ENCODE assay signal across 33 cellular contexts in genomic region chr11:92688416-92688815, GRCh38.
"Had no signal": no experiment of that assay in that cellular context is flagged by ENCODE, and none has a peak within 500 bp of the region (broad histone marks: within the 10 kb centered on the region; RNA-seq: fewer than 3 reads in every experiment).

No MANE protein-coding gene starts in this region.

- H3K36me3 ChIP-seq: MG63 had no signal

- H3K27me3 ChIP-seq: MG63 had no signal

- DNase-seq: Karpas-422, Kasumi-1, MG63, MM.1S, NCI-H1048, NCI-H1092, NCI-H1092 treated with DMSO at 0.1 percent for 48 hours, NCI-H1105, NCI-H1105 treated with DMSO at 0.1 percent for 48 hours, NCI-H1417 treated with DMSO at 0.1 percent for 48 hours, NCI-H1436, NCI-H1436 treated with DMSO at 0.1 percent for 48 hours, NCI-H146, NCI-H1694, NCI-H1694 treated with DMSO at 0.1 percent for 48 hours, NCI-H187 treated with DMSO at 0.1 percent for 48 hours, NCI-H1930, NCI-H2029, NCI-H2029 treated with DMSO at 0.1 percent for 48 hours, NCI-H2081, NCI-H2081 treated with DMSO at 0.1 percent for 48 hours, NCI-H2107, NCI-H2171, NCI-H2171 treated with DMSO at 0.1 percent for 48 hours, NCI-H2227 treated with DMSO at 0.1 percent for 48 hours, NCI-H226, NCI-H345, NCI-H446, NCI-H446 treated with DMSO at 0.1 percent for 48 hours, NCI-H510A, NCI-H510A treated with DMSO at 0.1 percent for 48 hours, NCI-H524, NCI-H524 treated with DMSO at 0.1 percent for 48 hours had no signal

- H3K4me3 ChIP-seq: MG63 had no signal

- H3K9me3 ChIP-seq: MG63 had no signal
